ENCODE assay signal across 1 cellular context in the genomic region with DNA sequence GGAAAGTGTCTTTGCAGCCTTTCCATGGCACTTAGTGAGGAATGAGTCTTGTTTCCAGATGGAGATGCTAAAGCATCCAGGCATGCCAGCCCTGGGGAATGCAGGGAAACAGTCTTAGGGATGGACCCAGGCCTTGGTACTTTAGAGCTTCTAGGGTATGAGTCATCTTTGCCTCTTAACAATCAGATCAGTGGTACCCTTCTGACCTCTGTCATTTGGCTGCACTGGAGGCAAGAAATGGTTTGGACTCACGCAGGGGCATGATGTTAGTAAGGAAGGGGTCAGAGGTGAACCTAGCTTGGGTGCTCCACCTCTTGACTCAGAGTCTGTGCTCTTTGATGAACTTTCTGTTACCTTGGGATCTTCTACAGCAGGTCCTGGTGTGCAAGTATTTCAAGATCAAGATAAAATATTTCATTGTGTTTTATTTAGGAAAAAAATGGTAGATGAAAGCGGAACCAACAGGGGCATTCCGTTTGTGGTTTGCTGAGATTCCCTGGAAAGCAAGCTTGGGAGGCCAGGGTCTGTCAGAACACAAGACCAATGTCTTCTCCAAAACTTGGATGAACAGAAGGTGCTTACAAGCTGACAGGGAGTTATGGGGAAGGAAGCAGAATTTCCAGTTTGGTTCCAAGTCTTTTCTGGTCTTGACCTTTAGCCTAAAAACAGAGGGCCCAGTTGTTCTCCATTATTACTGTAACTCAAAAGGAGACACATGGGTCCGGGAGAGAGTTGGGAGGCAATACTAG.
TF ChIP-seq lines count a peak whose summit lies in the region.

No MANE protein-coding gene starts in this region.

TF ChIP-seq in HepG2, 621 proteins besides CTCF, POLR2A, EP300 and RAD21 (continued from another document and continues in another):
- TF ChIP-seq, protein P1, sequence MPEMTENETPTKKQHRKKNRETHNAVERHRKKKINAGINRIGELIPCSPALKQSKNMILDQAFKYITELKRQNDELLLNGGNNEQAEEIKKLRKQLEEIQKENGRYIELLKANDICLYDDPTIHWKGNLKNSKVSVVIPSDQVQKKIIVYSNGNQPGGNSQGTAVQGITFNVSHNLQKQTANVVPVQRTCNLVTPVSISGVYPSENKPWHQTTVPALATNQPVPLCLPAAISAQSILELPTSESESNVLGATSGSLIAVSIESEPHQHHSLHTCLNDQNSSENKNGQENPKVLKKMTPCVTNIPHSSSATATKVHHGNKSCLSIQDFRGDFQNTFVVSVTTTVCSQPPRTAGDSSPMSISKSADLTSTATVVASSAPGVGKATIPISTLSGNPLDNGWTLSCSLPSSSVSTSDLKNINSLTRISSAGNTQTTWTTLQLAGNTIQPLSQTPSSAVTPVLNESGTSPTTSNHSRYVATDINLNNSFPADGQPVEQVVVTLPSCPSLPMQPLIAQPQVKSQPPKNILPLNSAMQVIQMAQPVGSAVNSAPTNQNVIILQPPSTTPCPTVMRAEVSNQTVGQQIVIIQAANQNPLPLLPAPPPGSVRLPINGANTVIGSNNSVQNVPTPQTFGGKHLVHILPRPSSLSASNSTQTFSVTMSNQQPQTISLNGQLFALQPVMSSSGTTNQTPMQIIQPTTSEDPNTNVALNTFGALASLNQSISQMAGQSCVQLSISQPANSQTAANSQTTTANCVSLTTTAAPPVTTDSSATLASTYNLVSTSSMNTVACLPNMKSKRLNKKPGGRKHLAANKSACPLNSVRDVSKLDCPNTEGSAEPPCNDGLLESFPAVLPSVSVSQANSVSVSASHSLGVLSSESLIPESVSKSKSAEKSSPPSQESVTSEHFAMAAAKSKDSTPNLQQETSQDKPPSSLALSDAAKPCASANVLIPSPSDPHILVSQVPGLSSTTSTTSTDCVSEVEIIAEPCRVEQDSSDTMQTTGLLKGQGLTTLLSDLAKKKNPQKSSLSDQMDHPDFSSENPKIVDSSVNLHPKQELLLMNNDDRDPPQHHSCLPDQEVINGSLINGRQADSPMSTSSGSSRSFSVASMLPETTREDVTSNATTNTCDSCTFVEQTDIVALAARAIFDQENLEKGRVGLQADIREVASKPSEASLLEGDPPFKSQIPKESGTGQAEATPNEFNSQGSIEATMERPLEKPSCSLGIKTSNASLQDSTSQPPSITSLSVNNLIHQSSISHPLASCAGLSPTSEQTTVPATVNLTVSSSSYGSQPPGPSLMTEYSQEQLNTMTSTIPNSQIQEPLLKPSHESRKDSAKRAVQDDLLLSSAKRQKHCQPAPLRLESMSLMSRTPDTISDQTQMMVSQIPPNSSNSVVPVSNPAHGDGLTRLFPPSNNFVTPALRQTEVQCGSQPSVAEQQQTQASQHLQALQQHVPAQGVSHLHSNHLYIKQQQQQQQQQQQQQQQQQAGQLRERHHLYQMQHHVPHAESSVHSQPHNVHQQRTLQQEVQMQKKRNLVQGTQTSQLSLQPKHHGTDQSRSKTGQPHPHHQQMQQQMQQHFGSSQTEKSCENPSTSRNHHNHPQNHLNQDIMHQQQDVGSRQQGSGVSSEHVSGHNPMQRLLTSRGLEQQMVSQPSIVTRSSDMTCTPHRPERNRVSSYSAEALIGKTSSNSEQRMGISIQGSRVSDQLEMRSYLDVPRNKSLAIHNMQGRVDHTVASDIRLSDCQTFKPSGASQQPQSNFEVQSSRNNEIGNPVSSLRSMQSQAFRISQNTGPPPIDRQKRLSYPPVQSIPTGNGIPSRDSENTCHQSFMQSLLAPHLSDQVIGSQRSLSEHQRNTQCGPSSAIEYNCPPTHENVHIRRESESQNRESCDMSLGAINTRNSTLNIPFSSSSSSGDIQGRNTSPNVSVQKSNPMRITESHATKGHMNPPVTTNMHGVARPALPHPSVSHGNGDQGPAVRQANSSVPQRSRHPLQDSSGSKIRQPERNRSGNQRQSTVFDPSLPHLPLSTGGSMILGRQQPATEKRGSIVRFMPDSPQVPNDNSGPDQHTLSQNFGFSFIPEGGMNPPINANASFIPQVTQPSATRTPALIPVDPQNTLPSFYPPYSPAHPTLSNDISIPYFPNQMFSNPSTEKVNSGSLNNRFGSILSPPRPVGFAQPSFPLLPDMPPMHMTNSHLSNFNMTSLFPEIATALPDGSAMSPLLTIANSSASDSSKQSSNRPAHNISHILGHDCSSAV (CRISPR knock-in tag; IDR thresholded peaks at IDR 0.05; ENCODE audit: borderline replicate concordance) = no peak
- TF ChIP-seq NR2C2 (CRISPR knock-in tag; IDR thresholded peaks at IDR 0.05; ENCODE audit: borderline replicate concordance) (peak; percentile 40; the same call in 1 of the 2 replicates), FOXM1 (CRISPR knock-in tag; IDR thresholded peaks at IDR 0.05) (no peak), ZSCAN30 (CRISPR knock-in tag; IDR thresholded peaks at IDR 0.05) (no peak), CENPT (CRISPR knock-in tag; IDR thresholded peaks at IDR 0.05; ENCODE audit: low read depth) (no peak), ZFYVE20 (CRISPR knock-in tag; IDR thresholded peaks at IDR 0.05; ENCODE audit: borderline replicate concordance, low read depth) (no peak), ZNF296 (CRISPR knock-in tag; conservative IDR thresholded peaks at IDR 0.05) (no peak), NR2F1 (CRISPR knock-in tag; IDR thresholded peaks at IDR 0.05) (peak in 1 of 2 experiments; percentile 51; a peak in 1 of 4 replicates), JUN (CRISPR knock-in tag; IDR thresholded peaks at IDR 0.05) (no peak), JDP2 (CRISPR knock-in tag; IDR thresholded peaks at IDR 0.05; ENCODE audit: borderline replicate concordance) (no peak), ZNF20 (CRISPR knock-in tag; IDR thresholded peaks at IDR 0.05) (no peak), SETDB1 (CRISPR knock-in tag; IDR thresholded peaks at IDR 0.05; ENCODE audit: borderline replicate concordance) (no peak), REXO4 (CRISPR knock-in tag; IDR thresholded peaks at IDR 0.05; ENCODE audit: borderline replicate concordance) (no peak), ZSCAN12 (CRISPR knock-in tag; IDR thresholded peaks at IDR 0.05) (no peak), FOSL2 (CRISPR knock-in tag; IDR thresholded peaks at IDR 0.05) (peak; percentile 83), IRF2 (CRISPR knock-in tag; IDR thresholded peaks at IDR 0.05) (no peak), IKZF1 (IDR thresholded peaks at IDR 0.05) (no peak), NR2F6 (IDR thresholded peaks at IDR 0.05) (peak; percentile 77), NR2F6 (CRISPR knock-in tag; IDR thresholded peaks at IDR 0.05) (peak; percentile 56; the same call in 1 of the 2 replicates), MYC (CRISPR knock-in tag; IDR thresholded peaks at IDR 0.05; ENCODE audit: borderline replicate concordance) (no peak), CHD2 (IDR thresholded peaks at IDR 0.05; ENCODE audit: low read depth, low read length) (no peak), KDM5A (IDR thresholded peaks at IDR 0.05; ENCODE audit: borderline replicate concordance, low read length) (no peak), ZNF572 (CRISPR knock-in tag; IDR thresholded peaks at IDR 0.05) (no peak), ZFP1 (CRISPR knock-in tag; IDR thresholded peaks at IDR 0.05) (no peak), JUND (CRISPR knock-in tag; IDR thresholded peaks at IDR 0.05) (0 out of 2 replicates have a peak, but pooled peaks have one; percentile 41), RFX3 (CRISPR knock-in tag; IDR thresholded peaks at IDR 0.05) (no peak), ZNF552 (CRISPR knock-in tag; IDR thresholded peaks at IDR 0.05; ENCODE audit: borderline replicate concordance) (no peak), ERF (CRISPR knock-in tag; IDR thresholded peaks at IDR 0.05) (no peak), ZNF329 (CRISPR knock-in tag; IDR thresholded peaks at IDR 0.05; ENCODE audit: low read depth) (no peak), ZNF136 (CRISPR knock-in tag; IDR thresholded peaks at IDR 0.05; ENCODE audit: low read depth) (no peak), KDM5B (CRISPR knock-in tag; IDR thresholded peaks at IDR 0.05; ENCODE audit: borderline replicate concordance) (no peak), MEF2D (CRISPR knock-in tag; IDR thresholded peaks at IDR 0.05) (no peak), RARA (CRISPR knock-in tag; IDR thresholded peaks at IDR 0.05) (peak; percentile 71), HOXA9 (CRISPR knock-in tag; IDR thresholded peaks at IDR 0.05; ENCODE audit: borderline replicate concordance) (no peak), GATAD2A (CRISPR knock-in tag; IDR thresholded peaks at IDR 0.05) (peak; percentile 41; the same call in 1 of the 2 replicates), NFE2L1 (CRISPR knock-in tag; IDR thresholded peaks at IDR 0.05; ENCODE audit: borderline replicate concordance) (no peak)
- TF ChIP-seq, protein P2, sequence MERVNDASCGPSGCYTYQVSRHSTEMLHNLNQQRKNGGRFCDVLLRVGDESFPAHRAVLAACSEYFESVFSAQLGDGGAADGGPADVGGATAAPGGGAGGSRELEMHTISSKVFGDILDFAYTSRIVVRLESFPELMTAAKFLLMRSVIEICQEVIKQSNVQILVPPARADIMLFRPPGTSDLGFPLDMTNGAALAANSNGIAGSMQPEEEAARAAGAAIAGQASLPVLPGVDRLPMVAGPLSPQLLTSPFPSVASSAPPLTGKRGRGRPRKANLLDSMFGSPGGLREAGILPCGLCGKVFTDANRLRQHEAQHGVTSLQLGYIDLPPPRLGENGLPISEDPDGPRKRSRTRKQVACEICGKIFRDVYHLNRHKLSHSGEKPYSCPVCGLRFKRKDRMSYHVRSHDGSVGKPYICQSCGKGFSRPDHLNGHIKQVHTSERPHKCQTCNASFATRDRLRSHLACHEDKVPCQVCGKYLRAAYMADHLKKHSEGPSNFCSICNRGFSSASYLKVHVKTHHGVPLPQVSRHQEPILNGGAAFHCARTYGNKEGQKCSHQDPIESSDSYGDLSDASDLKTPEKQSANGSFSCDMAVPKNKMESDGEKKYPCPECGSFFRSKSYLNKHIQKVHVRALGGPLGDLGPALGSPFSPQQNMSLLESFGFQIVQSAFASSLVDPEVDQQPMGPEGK (CRISPR knock-in tag; IDR thresholded peaks at IDR 0.05) = no peak
- TF ChIP-seq, protein P3, sequence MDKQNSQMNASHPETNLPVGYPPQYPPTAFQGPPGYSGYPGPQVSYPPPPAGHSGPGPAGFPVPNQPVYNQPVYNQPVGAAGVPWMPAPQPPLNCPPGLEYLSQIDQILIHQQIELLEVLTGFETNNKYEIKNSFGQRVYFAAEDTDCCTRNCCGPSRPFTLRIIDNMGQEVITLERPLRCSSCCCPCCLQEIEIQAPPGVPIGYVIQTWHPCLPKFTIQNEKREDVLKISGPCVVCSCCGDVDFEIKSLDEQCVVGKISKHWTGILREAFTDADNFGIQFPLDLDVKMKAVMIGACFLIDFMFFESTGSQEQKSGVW (CRISPR knock-in tag; IDR thresholded peaks at IDR 0.05; ENCODE audit: borderline replicate concordance) = no peak
- TF ChIP-seq, protein P4, sequence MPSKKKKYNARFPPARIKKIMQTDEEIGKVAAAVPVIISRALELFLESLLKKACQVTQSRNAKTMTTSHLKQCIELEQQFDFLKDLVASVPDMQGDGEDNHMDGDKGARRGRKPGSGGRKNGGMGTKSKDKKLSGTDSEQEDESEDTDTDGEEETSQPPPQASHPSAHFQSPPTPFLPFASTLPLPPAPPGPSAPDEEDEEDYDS (CRISPR knock-in tag; IDR thresholded peaks at IDR 0.05) = no peak
- TF ChIP-seq, protein P5, sequence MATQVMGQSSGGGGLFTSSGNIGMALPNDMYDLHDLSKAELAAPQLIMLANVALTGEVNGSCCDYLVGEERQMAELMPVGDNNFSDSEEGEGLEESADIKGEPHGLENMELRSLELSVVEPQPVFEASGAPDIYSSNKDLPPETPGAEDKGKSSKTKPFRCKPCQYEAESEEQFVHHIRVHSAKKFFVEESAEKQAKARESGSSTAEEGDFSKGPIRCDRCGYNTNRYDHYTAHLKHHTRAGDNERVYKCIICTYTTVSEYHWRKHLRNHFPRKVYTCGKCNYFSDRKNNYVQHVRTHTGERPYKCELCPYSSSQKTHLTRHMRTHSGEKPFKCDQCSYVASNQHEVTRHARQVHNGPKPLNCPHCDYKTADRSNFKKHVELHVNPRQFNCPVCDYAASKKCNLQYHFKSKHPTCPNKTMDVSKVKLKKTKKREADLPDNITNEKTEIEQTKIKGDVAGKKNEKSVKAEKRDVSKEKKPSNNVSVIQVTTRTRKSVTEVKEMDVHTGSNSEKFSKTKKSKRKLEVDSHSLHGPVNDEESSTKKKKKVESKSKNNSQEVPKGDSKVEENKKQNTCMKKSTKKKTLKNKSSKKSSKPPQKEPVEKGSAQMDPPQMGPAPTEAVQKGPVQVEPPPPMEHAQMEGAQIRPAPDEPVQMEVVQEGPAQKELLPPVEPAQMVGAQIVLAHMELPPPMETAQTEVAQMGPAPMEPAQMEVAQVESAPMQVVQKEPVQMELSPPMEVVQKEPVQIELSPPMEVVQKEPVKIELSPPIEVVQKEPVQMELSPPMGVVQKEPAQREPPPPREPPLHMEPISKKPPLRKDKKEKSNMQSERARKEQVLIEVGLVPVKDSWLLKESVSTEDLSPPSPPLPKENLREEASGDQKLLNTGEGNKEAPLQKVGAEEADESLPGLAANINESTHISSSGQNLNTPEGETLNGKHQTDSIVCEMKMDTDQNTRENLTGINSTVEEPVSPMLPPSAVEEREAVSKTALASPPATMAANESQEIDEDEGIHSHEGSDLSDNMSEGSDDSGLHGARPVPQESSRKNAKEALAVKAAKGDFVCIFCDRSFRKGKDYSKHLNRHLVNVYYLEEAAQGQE (IDR thresholded peaks at IDR 0.05; ENCODE audit: borderline replicate concordance in 1 of 2, low read depth in 1 of 2, low read length in 2 of 2) = no peak
- TF ChIP-seq, protein P6, sequence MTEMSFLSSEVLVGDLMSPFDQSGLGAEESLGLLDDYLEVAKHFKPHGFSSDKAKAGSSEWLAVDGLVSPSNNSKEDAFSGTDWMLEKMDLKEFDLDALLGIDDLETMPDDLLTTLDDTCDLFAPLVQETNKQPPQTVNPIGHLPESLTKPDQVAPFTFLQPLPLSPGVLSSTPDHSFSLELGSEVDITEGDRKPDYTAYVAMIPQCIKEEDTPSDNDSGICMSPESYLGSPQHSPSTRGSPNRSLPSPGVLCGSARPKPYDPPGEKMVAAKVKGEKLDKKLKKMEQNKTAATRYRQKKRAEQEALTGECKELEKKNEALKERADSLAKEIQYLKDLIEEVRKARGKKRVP (CRISPR knock-in tag; IDR thresholded peaks at IDR 0.05) = no peak
